Comparison of ENCODE assay signal across 11 cellular contexts in genomic region chr9:121196389-121196788, GRCh38. TPM values are rescaled to one million over a fixed set of nuclear protein-coding genes. Genes with fewer than 3 reads are reported as not detected.
A peak's percentile ranks its signal among the peaks of the same experiment; 100 is the strongest.
DNase-seq lines count a peak whose midpoint lies in the region; ATAC-seq and TF ChIP-seq lines count a peak whose summit lies in the region.
"Had no signal": no experiment of that assay in that cellular context is flagged by ENCODE, and none has a peak within 500 bp of the region (broad histone marks: within the 10 kb centered on the region; RNA-seq: fewer than 3 reads in every experiment).

No MANE protein-coding gene starts in this region.

- peaks cover 84% of the 10 kb centered on the region for H3K4me1 ChIP-seq in BLaER1

- H3K27ac Mint-ChIP-seq in immature natural killer cell: peak overlapping the region in 2 of 6 donors; percentile 67 to 73

- H3K4me3 Mint-ChIP-seq in immature natural killer cell: peak overlapping the region; percentile 18 to 72 (median 50)

- H3K27me3 ChIP-seq in BLaER1: no peaks in the 10 kb centered on the region

- H3K9me3 Mint-ChIP-seq in immature natural killer cell: no peaks in the 10 kb centered on the region

- H3K9me3 ChIP-seq in BLaER1: no peaks in the 10 kb centered on the region

- H3K36me3 Mint-ChIP-seq in immature natural killer cell: no peaks in the 10 kb centered on the region

- H3K4me1 Mint-ChIP-seq in immature natural killer cell: peaks cover 85 to 95% of the 10 kb centered on the region in 2 donors

- H3K36me3 ChIP-seq in BLaER1: 0 out of 2 replicates have a peak, but pooled peaks cover 1% of the 10 kb centered on the region

- no peak for TF ChIP-seq POLR2A in NB4 (IDR thresholded peaks at IDR 0.05; ENCODE audit: extremely low read depth, insufficient read length)

- peaks cover 0 to 7% (median 4%) of the 10 kb centered on the region in 3 donors for H3K27me3 Mint-ChIP-seq in immature natural killer cell (ENCODE audit: low read depth in 3 of 3)

- H3K27ac ChIP-seq in BLaER1: no peak overlapping the region

- ATAC-seq in GM19035 (IDR thresholded peaks at IDR 0.05; ENCODE audit: unreplicated experiment): peak; percentile 34
- no peak for ATAC-seq in HG03521 (IDR thresholded peaks at IDR 0.05; ENCODE audit: unreplicated experiment)
- no peak for ATAC-seq in HG03565 (IDR thresholded peaks at IDR 0.05; ENCODE audit: unreplicated experiment)

- H3K4me3 ChIP-seq in BLaER1 (no peak overlapping the region), NB4 (ENCODE audit: low read depth, low read length) (peak overlapping the region; percentile 7)

- DNase-seq in NB4 (ENCODE audit: low read depth) (peak; percentile 30), immature natural killer cell (no peak), anterior cingulate cortex (lab: John Stamatoyannopoulos, UW) (no peak), COLO829 (ENCODE audit: low spot score) (no peak)
- DNase-seq: activated effector memory CD4-positive, alpha-beta T cell treated with Interleukin-2 at 50 U/mL for 16 hours; islet precursor cell; NCI-H2227 treated with DMSO at 0.1 percent for 48 hours had no signal

- peak overlapping the region; percentile 27 for H3K4me2 ChIP-seq in BLaER1

- H3K9ac ChIP-seq in BLaER1: no peak overlapping the region

- peaks cover 100% of the 10 kb centered on the region for H4K20me1 ChIP-seq in BLaER1

- no peak for TF ChIP-seq CTCF in NB4 (IDR thresholded peaks at IDR 0.05; ENCODE audit: low read depth, low read length)

RNA-seq across cellular contexts. Expression of gene RAB14, which starts 5.3 kb away (rescaled TPM):
- polyA plus RNA-seq in immature natural killer cell: 10 to 100 TPM; 28.2 to 44.9 (median 36.0) TPM
